Comparison of ENCODE assay signal across 10 cellular contexts in genomic region chr11:128508785-128509518, GRCh38.
DNase-seq lines count a peak whose midpoint lies in the region; ATAC-seq and TF ChIP-seq lines count a peak whose summit lies in the region.
"Had no signal": no experiment of that assay in that cellular context is flagged by ENCODE, and none has a peak within 500 bp of the region (broad histone marks: within the 10 kb centered on the region; RNA-seq: fewer than 3 reads in every experiment).

No MANE protein-coding gene starts in this region.

- H3K9me2 ChIP-seq in OCI-LY1 (ENCODE audit: low read depth, low read length): no peaks in the 10 kb centered on the region

- H3K4me3 ChIP-seq in OCI-LY1 (ENCODE audit: low read depth, low read length, poor library complexity, severe bottlenecking): peak overlapping the region; percentile 8
- H3K4me3 ChIP-seq in osteoblast (ENCODE audit: insufficient read depth, low read length): no peak overlapping the region

- H3K36me3 Mint-ChIP-seq in chondrocyte (ENCODE audit: low read depth) (peaks cover 13% of the 10 kb centered on the region), Calu3 (ENCODE audit: insufficient read depth, unreplicated experiment) (peaks cover 21% of the 10 kb centered on the region)

- H3K4me2 ChIP-seq in OCI-LY1 (ENCODE audit: low read length) (peak overlapping the region; percentile 53), osteoblast (ENCODE audit: insufficient read depth, low read length) (peak overlapping the region; percentile 76)

- CTCF ChIA-PET in Calu3 (lab: Charles Lee): interaction anchor here (0.7 to 1.1 kb wide), 3 partner anchors 10 to 301 kb away, joined by 5 to 12 read pairs (median 5); no protein-coding TSS in a partner anchor

- TF ChIP-seq CTCF in OCI-LY1 (IDR thresholded peaks at IDR 0.05; ENCODE audit: low read length) (no peak), chondrocyte (IDR thresholded peaks at IDR 0.05) (no peak), osteoblast (IDR thresholded peaks at IDR 0.05; ENCODE audit: extremely low read depth, low read depth, low read length) (no peak), Calu3 (IDR thresholded peaks at IDR 0.05; ENCODE audit: unreplicated experiment) (no peak)

- H3F3A ChIP-seq in OCI-LY1 (ENCODE audit: insufficient read depth, low read length): no peaks in the 10 kb centered on the region

- DNase-seq in ELR (ENCODE audit: low read depth) (peak; percentile 68), chondrocyte (ENCODE audit: low spot score) (no peak), osteoblast (ENCODE audit: insufficient read length, low spot score, missing footprints) (peak; percentile 27), NCI-H2081 (lab: John Stamatoyannopoulos, UW) (no peak), Calu3 (no peak), SKM-1 treated with dmso at 0.1 percent for 144 hours (lab: John Stamatoyannopoulos, UW; ENCODE audit: unreplicated experiment) (no peak)
- DNase-seq: activated CD4-positive, alpha-beta T cell treated with anti-CD3 and anti-CD28 coated beads for 4 hours; effector CD8-positive, alpha-beta T cell had no signal

- H3K27ac ChIP-seq in OCI-LY1 (ENCODE audit: low read depth, low read length, poor library complexity, severe bottlenecking) (peak overlapping the region; percentile 62), osteoblast (ENCODE audit: low read depth, low read length) (peak overlapping the region; percentile 96)

- H3K27me3 ChIP-seq in OCI-LY1 (ENCODE audit: insufficient read depth, low read length) (no peaks in the 10 kb centered on the region), osteoblast (ENCODE audit: insufficient read depth, low read length) (no peaks in the 10 kb centered on the region)

- H3K27ac Mint-ChIP-seq in chondrocyte (ENCODE audit: unreplicated experiment): peak overlapping the region; percentile 98
- H3K27ac Mint-ChIP-seq in Calu3 (ENCODE audit: unreplicated experiment): no peak overlapping the region

- H3K79me2 ChIP-seq in OCI-LY1 (ENCODE audit: insufficient read depth, low read length) (peaks cover 100% of the 10 kb centered on the region), osteoblast (ENCODE audit: insufficient read depth, low read length) (peaks cover 92% of the 10 kb centered on the region)

- H3K36me3 ChIP-seq in OCI-LY1 (ENCODE audit: insufficient read depth, low read length) (peaks cover 93% of the 10 kb centered on the region; the same call in 1 of the 2 replicates), osteoblast (ENCODE audit: insufficient read depth, low read length) (peaks cover 36% of the 10 kb centered on the region)

- BruUV-seq in Calu3 (replicated peaks; lab: Mats Ljungman, UMichigan): no TSS peak

- H3K4me1 ChIP-seq in OCI-LY1 (ENCODE audit: insufficient read depth, low read length, severe bottlenecking) (peaks cover 100% of the 10 kb centered on the region), osteoblast (ENCODE audit: insufficient read depth, low read length) (peaks cover 81% of the 10 kb centered on the region)

- H3K27me3 Mint-ChIP-seq in chondrocyte (ENCODE audit: low read depth): no peaks in the 10 kb centered on the region
- H3K27me3 Mint-ChIP-seq in Calu3 (ENCODE audit: unreplicated experiment): no peaks in the 10 kb centered on the region

- H3K4me1 Mint-ChIP-seq in chondrocyte (ENCODE audit: low read depth) (peaks cover 94% of the 10 kb centered on the region), Calu3 (ENCODE audit: low read depth, unreplicated experiment) (peaks cover 44% of the 10 kb centered on the region)

- no peak for ATAC-seq in HG03108 (IDR thresholded peaks at IDR 0.05; ENCODE audit: unreplicated experiment)

- H3K4me3 Mint-ChIP-seq in chondrocyte (ENCODE audit: unreplicated experiment): peak overlapping the region; percentile 14
- H3K4me3 Mint-ChIP-seq in Calu3 (ENCODE audit: low read depth, unreplicated experiment): no peak overlapping the region

- H2AFZ ChIP-seq in OCI-LY1 (ENCODE audit: low read length) (no peak overlapping the region), osteoblast (ENCODE audit: low read length) (no peak overlapping the region)

- intact Hi-C loops in Calu3 (cut with micrococcal nuclease; ENCODE audit: unreplicated experiment): no loop called here

- peak overlapping the region; percentile 43; the same call in 1 of the 2 replicates for H3K9ac ChIP-seq in OCI-LY1 (ENCODE audit: low read length)

- H3K9me3 Mint-ChIP-seq in chondrocyte (ENCODE audit: low read depth) (no peaks in the 10 kb centered on the region), Calu3 (ENCODE audit: low read depth, unreplicated experiment) (no peaks in the 10 kb centered on the region)

- no peaks in the 10 kb centered on the region for H3K9me3 ChIP-seq in OCI-LY1 (ENCODE audit: low read length)
- H3K9me3 ChIP-seq in osteoblast (ENCODE audit: low read depth, low read length): no peaks in the 10 kb centered on the region

- H4K20me1 ChIP-seq in OCI-LY1 (ENCODE audit: insufficient read depth, low read length): no peaks in the 10 kb centered on the region
- H4K20me1 ChIP-seq in osteoblast (ENCODE audit: insufficient read depth, low read length): peaks cover 60% of the 10 kb centered on the region

Comparison
In these comparisons a context has a peak if more than half of its experiments do, and no peak if none do; other contexts are left out.
1. DNase-seq: peak in ELR (single experiment) and osteoblast (single experiment); none in chondrocyte (single experiment), NCI-H2081 (0 of 2), Calu3 (single experiment) and SKM-1 treated with dmso at 0.1 percent for 144 hours (single experiment).